14 cellular contexts compared by ENCODE assay signal in the genomic region with DNA sequence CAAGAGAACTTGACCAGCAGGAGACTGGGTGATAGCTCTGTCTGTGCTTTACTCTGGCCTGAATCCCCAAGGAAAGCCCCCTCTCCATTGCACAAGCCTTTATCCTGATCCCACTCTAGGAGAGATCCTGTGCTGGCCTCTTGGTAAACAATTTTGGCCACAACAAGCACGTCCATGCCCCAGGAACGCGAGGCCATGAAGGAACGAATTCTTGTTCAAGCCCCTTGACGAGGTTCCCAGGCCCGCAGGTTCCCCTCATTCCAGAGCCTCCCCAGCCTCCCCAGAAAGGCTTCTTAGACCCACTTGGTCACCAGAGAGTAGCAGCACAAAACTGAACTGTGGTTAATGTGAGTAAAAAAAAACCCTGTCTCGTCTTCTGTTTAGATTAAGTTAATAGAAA. TPM values are rescaled to one million over a fixed set of nuclear protein-coding genes. Genes with fewer than 3 reads are reported as not detected.
DNase-seq lines count a peak whose midpoint lies in the region; ATAC-seq and TF ChIP-seq lines count a peak whose summit lies in the region.
"Had no signal": no experiment of that assay in that cellular context is flagged by ENCODE, and none has a peak within 500 bp of the region (broad histone marks: within the 10 kb centered on the region; RNA-seq: fewer than 3 reads in every experiment).

No MANE protein-coding gene starts in this region.

- POLR2A ChIA-PET in AG04450 (lab: Yijun Ruan, JAX) = interaction anchor here (0.9 kb wide), 1 partner anchor 93 kb away, joined by 6 read pairs; no protein-coding TSS in a partner anchor
- POLR2A ChIA-PET in IMR-90 (lab: Charles Lee; ENCODE audit: unreplicated experiment) = no interaction called here

- peak overlapping the region; percentile 53 for H3K27ac Mint-ChIP-seq in neural progenitor cell

- H3K4me1 ChIP-seq in IMR-90 (ENCODE audit: control insufficient read depth, insufficient read depth, low read length) (peaks cover 11% of the 10 kb centered on the region), neural progenitor cell (peaks cover 13% of the 10 kb centered on the region), heart left ventricle (peaks cover 0 to 30% (median 12%) of the 10 kb centered on the region in 12 donors)
- H3K4me1 ChIP-seq: A549 had no signal

- no peak overlapping the region for H2AK5ac ChIP-seq in IMR-90 (ENCODE audit: low read depth, low read length)

- peaks cover 10% of the 10 kb centered on the region for H3K36me3 Mint-ChIP-seq in neural progenitor cell

- no peak overlapping the region for H2AK9ac ChIP-seq in IMR-90 (replicated peaks; ENCODE audit: low read depth, low read length, poor library complexity)

- H3K27me3 Mint-ChIP-seq in neural progenitor cell (ENCODE audit: insufficient read depth, low read depth) = peaks cover 6% of the 10 kb centered on the region

- H2AFZ ChIP-seq in IMR-90 (replicated peaks; ENCODE audit: low read length, poor library complexity) (peak overlapping the region; percentile 4), neural progenitor cell (replicated peaks) (no peak overlapping the region)

- no peak overlapping the region for H4K91ac ChIP-seq in IMR-90 (ENCODE audit: insufficient read depth, low read depth, low read length)

- CTCF ChIA-PET in AG04450 (lab: Charles Lee) (interaction anchor here (1.4 kb wide), 1 partner anchor 96 kb away, joined by 5 read pairs; no protein-coding TSS in a partner anchor), IMR-90 (lab: Yijun Ruan, JAX) (interaction anchor here (0.6 to 1.7 kb wide), 4 partner anchors 88 to 394 kb away, joined by 3 to 4 read pairs (median 3); a partner anchor contains a TSS)

- peak overlapping the region; percentile 59; the same call in 1 of the 2 replicates for H3K14ac ChIP-seq in IMR-90 (replicated peaks; ENCODE audit: low read depth, low read length)

- H3K56ac ChIP-seq in IMR-90 (ENCODE audit: extremely low read depth, insufficient read depth, low read length) = no peak overlapping the region

- H3K18ac ChIP-seq in IMR-90 (ENCODE audit: low read depth, low read length) = no peak overlapping the region

- H3K36me3 ChIP-seq in IMR-90 (ENCODE audit: control insufficient read depth, insufficient read depth, low read length) = peaks cover 43% of the 10 kb centered on the region
- H3K36me3 ChIP-seq in neural progenitor cell = no peaks in the 10 kb centered on the region
- H3K36me3 ChIP-seq in heart left ventricle = peaks cover 2 to 95% (median 86%) of the 10 kb centered on the region in 9 donors

- H3K23ac ChIP-seq in IMR-90 (ENCODE audit: low read depth, low read length) = no peak overlapping the region; the same call in 1 of the 2 replicates

- no peaks in the 10 kb centered on the region for H3K9me3 Mint-ChIP-seq in neural progenitor cell
- H3K9me3 Mint-ChIP-seq: CD8-positive, alpha-beta memory T cell had no signal

- no peak for TF ChIP-seq CTCF in AG04450 (IDR thresholded peaks at IDR 0.05; ENCODE audit: low read depth, low read length)
- no peak for TF ChIP-seq CTCF in IMR-90 (conservative IDR thresholded peaks at IDR 0.05; ENCODE audit: low read depth, low read length)
- TF ChIP-seq CTCF in choroid plexus epithelial cell (conservative IDR thresholded peaks at IDR 0.05; ENCODE audit: low read depth, low read length) = no peak
- no peak for TF ChIP-seq CTCF in neural progenitor cell (IDR thresholded peaks at IDR 0.05)
- no peak for TF ChIP-seq CTCF in heart left ventricle (IDR thresholded peaks at IDR 0.05)

- H3K27ac ChIP-seq in AG04450 (ENCODE audit: low read depth, low read length) (peak overlapping the region; percentile 39), IMR-90 (ENCODE audit: insufficient read depth, low read length) (no peak overlapping the region; the same call in 1 of the 2 replicates), neural progenitor cell (no peak overlapping the region), heart left ventricle (no peak overlapping the region)
- H3K27ac ChIP-seq: 22Rv1; BLaER1 treated with 17β-estradiol and CSF1 and Interleukin-3, amounts not matched to agents 10 nM and 100 nM had no signal

- BruUV-seq in IMR-90 (replicated peaks; lab: Mats Ljungman, UMichigan) = no TSS peak

- ATAC-seq in IMR-90 (ENCODE audit: low read depth) (peak; percentile 3; the same call in 1 of the 2 replicates), heart left ventricle (no peak), GM21447 (IDR thresholded peaks at IDR 0.05; ENCODE audit: unreplicated experiment) (no peak)

- H2BK20ac ChIP-seq in IMR-90 (ENCODE audit: low read depth, low read length) = no peak overlapping the region

- no CpG with 5 or more reads among the region's 7 CpGs for WGBS in IMR-90 (ENCODE audit: extremely low coverage in 2 of 2, insufficient read length in 1 of 2), 2 experiments
- WGBS in heart left ventricle, 4 donors = 91 to 94% (median 93%) methylated on average over 7 of the region's 7 CpGs

- no peaks in the 10 kb centered on the region for H3F3A ChIP-seq in neural progenitor cell (ENCODE audit: low read depth)

- H3K4me3 ChIP-seq in AG04450 (ENCODE audit: low read depth, low read length) (no peak overlapping the region), IMR-90 (ENCODE audit: insufficient read depth, low read depth, low read length) (no peak overlapping the region), choroid plexus epithelial cell (ENCODE audit: low read depth, low read length) (no peak overlapping the region), neural progenitor cell (no peak overlapping the region), heart left ventricle (no peak overlapping the region)
- H3K4me3 ChIP-seq: A549; BLaER1 treated with 17β-estradiol and CSF1 and Interleukin-3, amounts not matched to agents 10 nM and 100 nM had no signal

- no peaks in the 10 kb centered on the region for H3K79me2 ChIP-seq in neural progenitor cell (ENCODE audit: low read depth)

- H3K4me2 ChIP-seq in IMR-90 (ENCODE audit: low read depth, low read length) (no peak overlapping the region; the same call in 1 of the 2 replicates), neural progenitor cell (no peak overlapping the region)
- H3K4me2 ChIP-seq: A549; BLaER1 treated with 17β-estradiol and CSF1 and Interleukin-3, amounts not matched to agents 10 nM and 100 nM had no signal

- TF ChIP-seq POLR2A in IMR-90 (IDR thresholded peaks at IDR 0.05; ENCODE audit: low read depth, low read length) = no peak
- no peak for TF ChIP-seq POLR2A in heart left ventricle (IDR thresholded peaks at IDR 0.05)

- H4K20me1 ChIP-seq in IMR-90 (ENCODE audit: insufficient read depth, low read length) (peaks cover under 1% of the 10 kb centered on the region; the same call in 1 of the 2 replicates), neural progenitor cell (ENCODE audit: low read depth) (peaks cover 4% of the 10 kb centered on the region)

- in situ Hi-C loops in IMR-90 (cut with MboI; ENCODE audit: low sequenced_read_pairs) = no loop called here

- H4K5ac ChIP-seq in IMR-90 (ENCODE audit: low read depth, low read length) = no peak overlapping the region

- H4K8ac ChIP-seq in IMR-90 (ENCODE audit: low read depth in 2 of 2, low read length in 2 of 2) = peak overlapping the region in 1 of 2 experiments; percentile 15; a peak in 1 of 4 replicates

- no peak overlapping the region for H2BK120ac ChIP-seq in IMR-90 (ENCODE audit: low read depth, low read length)

- no peak overlapping the region for H3K4me3 Mint-ChIP-seq in neural progenitor cell
- H3K4me3 Mint-ChIP-seq: CD8-positive, alpha-beta memory T cell had no signal

- peak overlapping the region; percentile 11; the same call in 1 of the 2 replicates for H3K4ac ChIP-seq in IMR-90 (ENCODE audit: low read depth, low read length)

- H3K9me3 ChIP-seq in AG04450 (ENCODE audit: control insufficient read depth, insufficient read depth, low read length) = no peaks in the 10 kb centered on the region
- H3K9me3 ChIP-seq in IMR-90 (ENCODE audit: control insufficient read depth, insufficient read depth, low read length) = no peaks in the 10 kb centered on the region
- no peaks in the 10 kb centered on the region for H3K9me3 ChIP-seq in neural progenitor cell (ENCODE audit: low read depth)
- no peaks in the 10 kb centered on the region for H3K9me3 ChIP-seq in heart left ventricle
- H3K9me3 ChIP-seq: A549; BLaER1 treated with 17β-estradiol and CSF1 and Interleukin-3, amounts not matched to agents 10 nM and 100 nM had no signal

- no peak overlapping the region for H3K9ac ChIP-seq in IMR-90 (ENCODE audit: low read depth, low read length)
- H3K9ac ChIP-seq in neural progenitor cell = no peak overlapping the region

- H3K4me1 Mint-ChIP-seq in neural progenitor cell = peaks cover 36% of the 10 kb centered on the region
- H3K4me1 Mint-ChIP-seq: CD8-positive, alpha-beta memory T cell had no signal

- intact Hi-C loops in IMR-90 (cut with micrococcal nuclease) = no loop called here
- intact Hi-C loops in heart left ventricle (cut with DNase I) = loop anchor here in 1 of 10 donors (1.0 kb wide), 1 partner anchor 26 kb away; no protein-coding TSS in a partner anchor

- H3K79me1 ChIP-seq in IMR-90 (ENCODE audit: low read depth in 1 of 2, low read length in 2 of 2) = peaks cover 2 to 12% of the 10 kb centered on the region in 2 experiments; a peak in 1 of 4 replicates

- H2BK5ac ChIP-seq in IMR-90 (ENCODE audit: low read depth, low read length, poor library complexity, severe bottlenecking) = no peak overlapping the region

- TF ChIP-seq RAD21 in IMR-90 (IDR thresholded peaks at IDR 0.05; ENCODE audit: low read length) = no peak

- H3K27me3 ChIP-seq in AG04450 (ENCODE audit: control insufficient read depth, insufficient read depth, low read length) = no peaks in the 10 kb centered on the region
- no peaks in the 10 kb centered on the region for H3K27me3 ChIP-seq in IMR-90 (ENCODE audit: control insufficient read depth, insufficient read depth, low read length)
- H3K27me3 ChIP-seq in neural progenitor cell = no peaks in the 10 kb centered on the region
- H3K27me3 ChIP-seq in heart left ventricle = no peaks in the 10 kb centered on the region
- H3K27me3 ChIP-seq: BLaER1 treated with 17β-estradiol and CSF1 and Interleukin-3, amounts not matched to agents 10 nM and 100 nM had no signal

- H2BK15ac ChIP-seq in IMR-90 (ENCODE audit: low read depth, low read length) = no peak overlapping the region

- H3K9me1 ChIP-seq in IMR-90 (ENCODE audit: insufficient read depth, low read length) = peaks cover 3% of the 10 kb centered on the region; the same call in 1 of the 2 replicates

- DNase-seq in AG04450 (ENCODE audit: low read depth, low spot score) = no peak
- no peak for DNase-seq in IMR-90
- peak; percentile 26 for DNase-seq in choroid plexus epithelial cell (ENCODE audit: low read depth)
- DNase-seq in neural progenitor cell (ENCODE audit: low spot score) = no peak
- DNase-seq in heart left ventricle = no peak
- DNase-seq in nucleus accumbens (lab: John Stamatoyannopoulos, UW) = no peak
- DNase-seq: CD8-positive, alpha-beta memory T cell; COR-L47; GOT3; H7 had no signal

- dilution Hi-C loops in IMR-90 (cut with HindIII; ENCODE audit: low sequenced_read_pairs, unreplicated experiment) = no loop called here

RNA-seq across cellular contexts. Expression of a gene that starts 39.5 kb away (rescaled TPM):
- 3.4 and 4.8 TPM in 2 replicates for polyA plus RNA-seq in AG04450 (2011; rRNA removed)
- polyA minus RNA-seq in AG04450 (2011; rRNA and poly(A)+ RNA removed) = 4.9 and 5.7 TPM in 2 replicates
- total RNA-seq in IMR-90 (2012; rRNA removed) = 3.0 and 3.3 TPM in 2 replicates
- 8.0 and 9.3 TPM in 2 replicates for polyA plus RNA-seq in IMR-90 (2012; rRNA removed)
- polyA plus RNA-seq in IMR-90 (2012; cell fraction: cytosol; rRNA removed) = 8.0 and 10.1 TPM in 2 replicates
- 29.5 and 53.3 TPM in 2 replicates for polyA plus RNA-seq in IMR-90 (2012; cell fraction: nucleus; rRNA removed; ENCODE audit: low replicate concordance)
- total RNA-seq in neural progenitor cell (ENCODE audit: low replicate concordance) = 6.7 and 14.2 TPM in 2 replicates
- total RNA-seq in heart left ventricle = 10 to 100 TPM; 21.9 to 42.2 (median 31.6) TPM
- polyA plus RNA-seq in heart left ventricle = 10 to 100 TPM; 22.2 to 38.0 TPM

RNA-seq across cellular contexts. Expression of a gene that starts 39.6 kb away (rescaled TPM):
- polyA plus RNA-seq in AG04450 (2011; rRNA removed) (2,379 and 2,541 TPM in 2 replicates), IMR-90 (2012; rRNA removed) (2,087 and 2,379 TPM in 2 replicates), heart left ventricle (1,000 to 10,000 TPM; 1,225 to 1,523 TPM)
- 720 and 1,006 TPM in 2 replicates for polyA minus RNA-seq in AG04450 (2011; rRNA and poly(A)+ RNA removed)
- total RNA-seq in IMR-90 (2012; rRNA removed) (1,864 and 2,290 TPM in 2 replicates), neural progenitor cell (ENCODE audit: low replicate concordance) (2,064 and 2,640 TPM in 2 replicates), heart left ventricle (100 to 1,000 TPM; 408 to 937 (median 547) TPM)
- 1,664 and 3,657 TPM in 2 replicates for polyA plus RNA-seq in IMR-90 (2012; cell fraction: cytosol; rRNA removed)
- 762 and 905 TPM in 2 replicates for polyA plus RNA-seq in IMR-90 (2012; cell fraction: nucleus; rRNA removed; ENCODE audit: low replicate concordance)
